Comparison of ENCODE assay signal across 7 cellular contexts in genomic region chr16:29351291-29351690, GRCh38. TPM values are rescaled to one million over a fixed set of nuclear protein-coding genes. Genes with fewer than 3 reads are reported as not detected.
A peak's percentile ranks its signal among the peaks of the same experiment; 100 is the strongest.
DNase-seq lines count a peak whose midpoint lies in the region; TF ChIP-seq lines count a peak whose summit lies in the region.
"Not testable (repeated sequence)": the region's sequence is repeated elsewhere in the genome, so short reads cannot be mapped to it uniquely, and the experiment has no call there.

No MANE protein-coding gene starts in this region.

- not testable (repeated sequence) for H3K4me3 ChIP-seq in left ventricle myocardium inferior; neural cell (ENCODE audit: low read length)

- not testable (repeated sequence) for H3F3A ChIP-seq in neural cell (ENCODE audit: insufficient read depth, low read length, poor library complexity, severe bottlenecking)

- H2AFZ ChIP-seq in neural cell (ENCODE audit: low read depth, low read length) = not testable (repeated sequence)

- H3K4me2 ChIP-seq in neural cell (ENCODE audit: low read length) = not testable (repeated sequence)

- not testable (repeated sequence) for H3K9ac ChIP-seq in neural cell (ENCODE audit: low read length)

- not testable (repeated sequence) for H3K9me2 ChIP-seq in neural cell (ENCODE audit: insufficient read depth, low read length)

- not testable (repeated sequence) for H3K36me3 ChIP-seq in left ventricle myocardium inferior; neural cell (ENCODE audit: insufficient read depth, low read length)

- H3K27me3 ChIP-seq in left ventricle myocardium inferior (ENCODE audit: low read depth); neural cell (ENCODE audit: insufficient read depth, low read depth, low read length): not testable (repeated sequence)

- H4K20me1 ChIP-seq in neural cell (ENCODE audit: insufficient read depth) = not testable (repeated sequence)

- not testable (repeated sequence) for TF ChIP-seq CTCF in left ventricle myocardium inferior (IDR thresholded peaks at IDR 0.05; ENCODE audit: borderline replicate concordance); neural cell (IDR thresholded peaks at IDR 0.05; ENCODE audit: poor library complexity, severe bottlenecking)

- not testable (repeated sequence) for H3K9me3 ChIP-seq in left ventricle myocardium inferior (replicated peaks); neural cell (ENCODE audit: low read length)

- TF ChIP-seq EP300 in neural cell (conservative IDR thresholded peaks at IDR 0.05; ENCODE audit: poor library complexity, severe bottlenecking) = peak; percentile 86

- not testable (repeated sequence) for TF ChIP-seq RAD21 in neural cell (conservative IDR thresholded peaks at IDR 0.05)

- not testable (repeated sequence) for H3K79me2 ChIP-seq in neural cell (replicated peaks; ENCODE audit: insufficient read depth, low read length)

- H3K4me1 ChIP-seq in left ventricle myocardium inferior = peaks cover 27% of the 10 kb centered on the region

- DNase-seq in DMS 273 (lab: John Stamatoyannopoulos, UW; ENCODE audit: unreplicated experiment) (peak; percentile 51), NCI-H146 (lab: John Stamatoyannopoulos, UW) (peak; percentile 86), NCI-H2227 (lab: John Stamatoyannopoulos, UW; ENCODE audit: unreplicated experiment) (peak; percentile 86), NCI-H748 treated with DMSO at 0.1 percent for 48 hours (lab: John Stamatoyannopoulos, UW) (peak; percentile 4), astrocyte of the hippocampus (ENCODE audit: low read depth, low spot score) (peak; percentile 1)
- not testable (repeated sequence) for DNase-seq in left ventricle myocardium inferior

- intact Hi-C loops in left ventricle myocardium inferior (cut with micrococcal nuclease) = not testable (repeated sequence)

- H3K27ac ChIP-seq in left ventricle myocardium inferior (replicated peaks) (peak overlapping the region; percentile 48), neural cell (ENCODE audit: low read length) (peak overlapping the region; percentile 60)

TF ChIP-seq in neural cell, 6 proteins besides CTCF, POLR2A, EP300 and RAD21:
- TF ChIP-seq POLR2AphosphoS5 (IDR thresholded peaks at IDR 0.05) (peak; percentile 80), REST (IDR thresholded peaks at IDR 0.05; ENCODE audit: borderline replicate concordance) (peak; percentile 13)

RNA-seq across cellular contexts. Expression of gene NPIPB11, which starts 55.2 kb away (rescaled TPM):
- 0.69 TPM for total RNA-seq in left ventricle myocardium inferior
- 0.06 and 0.14 TPM in 2 replicates for polyA plus RNA-seq in neural cell
- polyA minus RNA-seq in neural cell = not detected in 2 replicates
